11 cellular contexts compared by ENCODE assay signal in genomic region chrX:1026263-1027015, GRCh38.
DNase-seq lines count a peak whose midpoint lies in the region; ATAC-seq and TF ChIP-seq lines count a peak whose summit lies in the region.
"Had no signal": no experiment of that assay in that cellular context is flagged by ENCODE, and none has a peak within 500 bp of the region (broad histone marks: within the 10 kb centered on the region; RNA-seq: fewer than 3 reads in every experiment).

No MANE protein-coding gene starts in this region.

- no peaks in the 10 kb centered on the region for H3K79me1 ChIP-seq in trophoblast cell (ENCODE audit: low read length)

- H3K4me3 ChIP-seq in BLaER1 (peak overlapping the region; percentile 50), trophoblast cell (ENCODE audit: low read depth, low read length) (no peak overlapping the region), stomach (no peak overlapping the region)
- H3K4me3 ChIP-seq: adrenal gland had no signal

- TF ChIP-seq POLR2A in stomach (IDR thresholded peaks at IDR 0.05), result no peak

- H3K23ac ChIP-seq in trophoblast cell (ENCODE audit: low read length), result no peak overlapping the region

- H2BK12ac ChIP-seq in trophoblast cell (ENCODE audit: low read length), result no peak overlapping the region

- H2AFZ ChIP-seq in trophoblast cell (ENCODE audit: insufficient read depth, low read length, poor library complexity), result no peak overlapping the region

- no peak overlapping the region for H4K12ac ChIP-seq in trophoblast cell (ENCODE audit: low read depth, low read length)

- H3K4me1 ChIP-seq in BLaER1 (peaks cover 37% of the 10 kb centered on the region), trophoblast cell (ENCODE audit: control insufficient read depth in 1 of 2, insufficient read depth in 2 of 2, low read length in 2 of 2) (no peaks in the 10 kb centered on the region), stomach (no peaks in the 10 kb centered on the region)
- H3K4me1 ChIP-seq: adrenal gland, BE2C had no signal

- H3K27me3 ChIP-seq in BLaER1 (peaks cover under 1% of the 10 kb centered on the region; the same call in 1 of the 2 replicates), trophoblast cell (ENCODE audit: insufficient read depth, low read length) (no peaks in the 10 kb centered on the region), stomach (no peaks in the 10 kb centered on the region)
- H3K27me3 ChIP-seq: adrenal gland, BE2C had no signal

- no peaks in the 10 kb centered on the region for H4K20me1 ChIP-seq in BLaER1

- no peak overlapping the region for H2AK5ac ChIP-seq in trophoblast cell (ENCODE audit: low read length)

- WGBS in trophoblast cell (ENCODE audit: extremely low coverage, insufficient coverage, insufficient read length), result no CpG with 5 or more reads among the region's 13 CpGs
- 52 to 66% (median 62%) methylated on average over 13 of the region's 13 CpGs for WGBS in stomach, 5 donors

- H3K79me2 ChIP-seq in trophoblast cell (ENCODE audit: control insufficient read depth, insufficient read depth, low read length, poor library complexity), result no peaks in the 10 kb centered on the region

- no peak for DNase-seq in T-helper 2 cell treated with Interferon-gamma antibody and Interleukin-4, amounts not matched to agents 5 μg/mL and 100 μg/mL, for 36 hours (ENCODE audit: low spot score)
- DNase-seq in trophoblast cell, result no peak
- no peak for DNase-seq in cerebellar cortex (ENCODE audit: low spot score)
- no peak for DNase-seq in activated CD8-positive, alpha-beta memory T cell treated with anti-CD3 and anti-CD28 coated beads for 24 hours
- DNase-seq in stomach, result no peak
- DNase-seq: adrenal gland, BE2C, NCI-H2081 treated with DMSO at 0.1 percent for 48 hours had no signal

- H3K36me3 Mint-ChIP-seq in T-helper 2 cell treated with Interferon-gamma antibody and Interleukin-4, amounts not matched to agents 5 μg/mL and 100 μg/mL, for 36 hours (ENCODE audit: low read depth), result no peaks in the 10 kb centered on the region

- H3K27ac ChIP-seq in BLaER1 (peak overlapping the region; percentile 80), trophoblast cell (ENCODE audit: low read depth, low read length) (no peak overlapping the region), stomach (no peak overlapping the region)
- H3K27ac ChIP-seq: adrenal gland had no signal

- ATAC-seq in GM18909 (IDR thresholded peaks at IDR 0.05; ENCODE audit: poor library complexity, unreplicated experiment) (peak; percentile 74), HG03175 (IDR thresholded peaks at IDR 0.05; ENCODE audit: unreplicated experiment) (peak; percentile 65)

- H3K36me3 ChIP-seq in BLaER1 (no peaks in the 10 kb centered on the region), trophoblast cell (ENCODE audit: control insufficient read depth in 1 of 2, insufficient read depth in 2 of 2, low read length in 2 of 2) (no peaks in the 10 kb centered on the region), stomach (no peaks in the 10 kb centered on the region)
- H3K36me3 ChIP-seq: adrenal gland, BE2C had no signal

- H3K4me3 Mint-ChIP-seq in T-helper 2 cell treated with Interferon-gamma antibody and Interleukin-4, amounts not matched to agents 5 μg/mL and 100 μg/mL, for 36 hours, result peak overlapping the region; percentile 45

- H3K4ac ChIP-seq in trophoblast cell (ENCODE audit: low read depth, low read length), result no peak overlapping the region

- H3K27ac Mint-ChIP-seq in T-helper 2 cell treated with Interferon-gamma antibody and Interleukin-4, amounts not matched to agents 5 μg/mL and 100 μg/mL, for 36 hours, result peak overlapping the region; percentile 79

- H4K8ac ChIP-seq in trophoblast cell (ENCODE audit: low read depth, low read length), result no peak overlapping the region

- TF ChIP-seq EP300 in stomach (IDR thresholded peaks at IDR 0.05), result no peak

- intact Hi-C loops in stomach (cut with DNase I; ENCODE audit: low total_unique reads), result no loop called here

- H3K4me2 ChIP-seq in BLaER1, result peak overlapping the region; percentile 66
- H3K4me2 ChIP-seq in trophoblast cell (ENCODE audit: low read length), result no peak overlapping the region

- H3K27me3 Mint-ChIP-seq in T-helper 2 cell treated with Interferon-gamma antibody and Interleukin-4, amounts not matched to agents 5 μg/mL and 100 μg/mL, for 36 hours (ENCODE audit: low read depth), result no peaks in the 10 kb centered on the region

- H4K91ac ChIP-seq in trophoblast cell (ENCODE audit: low read depth, low read length), result no peak overlapping the region

- H3K9me3 ChIP-seq in BLaER1, result peaks cover 4% of the 10 kb centered on the region
- H3K9me3 ChIP-seq in trophoblast cell (ENCODE audit: insufficient read depth, low read depth, low read length), result peaks cover 2% of the 10 kb centered on the region
- peaks cover 6 to 53% (median 10%) of the 10 kb centered on the region in 4 donors for H3K9me3 ChIP-seq in stomach
- H3K9me3 ChIP-seq: adrenal gland, BE2C had no signal

- no peak overlapping the region for H3K18ac ChIP-seq in trophoblast cell (ENCODE audit: low read length)

- H3K9me3 Mint-ChIP-seq in T-helper 2 cell treated with Interferon-gamma antibody and Interleukin-4, amounts not matched to agents 5 μg/mL and 100 μg/mL, for 36 hours, result peaks cover 3% of the 10 kb centered on the region

- no peak overlapping the region for H2BK5ac ChIP-seq in trophoblast cell (ENCODE audit: low read depth, low read length, poor library complexity)

- no peak for TF ChIP-seq CTCF in stomach (IDR thresholded peaks at IDR 0.05)

- H3K9ac ChIP-seq in BLaER1 (peak overlapping the region; percentile 59; the same call in 1 of the 2 replicates), trophoblast cell (ENCODE audit: low read length) (no peak overlapping the region)

- H3K14ac ChIP-seq in trophoblast cell (ENCODE audit: low read length), result no peak overlapping the region

- no peak overlapping the region for H2BK120ac ChIP-seq in trophoblast cell (ENCODE audit: insufficient read depth, low read length, poor library complexity)

- H3K4me1 Mint-ChIP-seq in T-helper 2 cell treated with Interferon-gamma antibody and Interleukin-4, amounts not matched to agents 5 μg/mL and 100 μg/mL, for 36 hours (ENCODE audit: low read depth), result peaks cover 12% of the 10 kb centered on the region
